Comparison of ENCODE assay signal across 1 cellular context in genomic region chr20:32752021-32752457, GRCh38.
TF ChIP-seq lines count a peak whose summit lies in the region.

No MANE protein-coding gene starts in this region.

TF ChIP-seq in HepG2, 621 proteins besides CTCF, POLR2A, EP300 and RAD21:
- TF ChIP-seq ISX (CRISPR knock-in tag; conservative IDR thresholded peaks at IDR 0.05) = no peak
- no peak for TF ChIP-seq ZNF713 (CRISPR knock-in tag; IDR thresholded peaks at IDR 0.05)
- TF ChIP-seq ZNF598 (CRISPR knock-in tag; IDR thresholded peaks at IDR 0.05; ENCODE audit: borderline replicate concordance) = no peak
- no peak for TF ChIP-seq FOSL2 (CRISPR knock-in tag; IDR thresholded peaks at IDR 0.05)
- TF ChIP-seq BORCS8-MEF2B (CRISPR knock-in tag; IDR thresholded peaks at IDR 0.05) = no peak
- TF ChIP-seq ZNF260 (CRISPR knock-in tag; IDR thresholded peaks at IDR 0.05; ENCODE audit: borderline replicate concordance, low read depth) = no peak
- TF ChIP-seq KAT8 (CRISPR knock-in tag; IDR thresholded peaks at IDR 0.05) = no peak
- TF ChIP-seq ZFX (CRISPR knock-in tag; IDR thresholded peaks at IDR 0.05; ENCODE audit: low read depth) = no peak
- TF ChIP-seq ZBTB1 (CRISPR knock-in tag; IDR thresholded peaks at IDR 0.05; ENCODE audit: borderline replicate concordance) = no peak
- TF ChIP-seq PHF21A (CRISPR knock-in tag; IDR thresholded peaks at IDR 0.05) = no peak
- no peak for TF ChIP-seq ZBTB33 (CRISPR knock-in tag; IDR thresholded peaks at IDR 0.05)
- no peak for TF ChIP-seq FOXK2 (IDR thresholded peaks at IDR 0.05)
- no peak for TF ChIP-seq NAIF1 (CRISPR knock-in tag; IDR thresholded peaks at IDR 0.05; ENCODE audit: borderline replicate concordance)
